Comparison of ENCODE assay signal across 1 cellular context in the genomic region with DNA sequence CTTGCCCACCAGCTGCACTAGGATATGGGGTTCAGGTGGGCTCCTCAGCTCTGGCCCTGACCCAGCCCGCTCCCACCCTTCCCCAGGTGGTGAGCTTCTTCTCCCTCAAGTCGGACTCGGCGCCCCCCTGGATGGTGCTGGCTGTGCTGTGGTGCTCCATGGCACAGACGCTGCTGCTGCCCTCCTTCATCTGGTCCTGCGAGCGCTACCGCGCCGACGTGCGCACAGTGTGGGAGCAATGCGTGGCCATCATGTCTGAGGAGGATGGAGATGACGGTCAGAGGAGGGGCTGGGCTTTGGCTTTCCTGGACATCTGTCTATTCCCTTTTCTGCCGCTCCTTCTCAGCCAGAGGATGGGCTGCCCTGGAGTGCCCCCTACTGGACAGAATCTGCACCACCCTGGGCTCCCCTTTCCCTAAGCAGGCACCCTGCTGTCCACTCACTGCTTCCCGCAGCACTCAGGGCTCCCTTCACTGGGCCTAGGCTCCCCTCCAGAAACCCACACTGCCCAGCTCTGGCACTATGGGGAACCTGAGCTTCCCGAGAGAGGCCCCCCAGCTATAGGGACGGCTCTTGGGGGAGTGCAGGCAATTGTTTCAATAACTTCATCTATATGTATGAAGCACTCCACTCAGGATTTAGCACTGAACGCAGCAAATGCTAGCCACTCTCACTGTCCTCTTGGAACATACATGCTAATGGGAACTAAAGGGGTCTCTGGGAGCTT.
TF ChIP-seq lines count a peak whose summit lies in the region.

No MANE protein-coding gene starts in this region.

TF ChIP-seq in Ishikawa, 13 proteins besides CTCF, POLR2A, EP300 and RAD21 (continued from another document):
- TF ChIP-seq, protein P1, sequence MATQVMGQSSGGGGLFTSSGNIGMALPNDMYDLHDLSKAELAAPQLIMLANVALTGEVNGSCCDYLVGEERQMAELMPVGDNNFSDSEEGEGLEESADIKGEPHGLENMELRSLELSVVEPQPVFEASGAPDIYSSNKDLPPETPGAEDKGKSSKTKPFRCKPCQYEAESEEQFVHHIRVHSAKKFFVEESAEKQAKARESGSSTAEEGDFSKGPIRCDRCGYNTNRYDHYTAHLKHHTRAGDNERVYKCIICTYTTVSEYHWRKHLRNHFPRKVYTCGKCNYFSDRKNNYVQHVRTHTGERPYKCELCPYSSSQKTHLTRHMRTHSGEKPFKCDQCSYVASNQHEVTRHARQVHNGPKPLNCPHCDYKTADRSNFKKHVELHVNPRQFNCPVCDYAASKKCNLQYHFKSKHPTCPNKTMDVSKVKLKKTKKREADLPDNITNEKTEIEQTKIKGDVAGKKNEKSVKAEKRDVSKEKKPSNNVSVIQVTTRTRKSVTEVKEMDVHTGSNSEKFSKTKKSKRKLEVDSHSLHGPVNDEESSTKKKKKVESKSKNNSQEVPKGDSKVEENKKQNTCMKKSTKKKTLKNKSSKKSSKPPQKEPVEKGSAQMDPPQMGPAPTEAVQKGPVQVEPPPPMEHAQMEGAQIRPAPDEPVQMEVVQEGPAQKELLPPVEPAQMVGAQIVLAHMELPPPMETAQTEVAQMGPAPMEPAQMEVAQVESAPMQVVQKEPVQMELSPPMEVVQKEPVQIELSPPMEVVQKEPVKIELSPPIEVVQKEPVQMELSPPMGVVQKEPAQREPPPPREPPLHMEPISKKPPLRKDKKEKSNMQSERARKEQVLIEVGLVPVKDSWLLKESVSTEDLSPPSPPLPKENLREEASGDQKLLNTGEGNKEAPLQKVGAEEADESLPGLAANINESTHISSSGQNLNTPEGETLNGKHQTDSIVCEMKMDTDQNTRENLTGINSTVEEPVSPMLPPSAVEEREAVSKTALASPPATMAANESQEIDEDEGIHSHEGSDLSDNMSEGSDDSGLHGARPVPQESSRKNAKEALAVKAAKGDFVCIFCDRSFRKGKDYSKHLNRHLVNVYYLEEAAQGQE (IDR thresholded peaks at IDR 0.05; ENCODE audit: low read depth): no peak
TF ChIP-seq in Ishikawa: peak in this region for 1.
